Comparison of ENCODE assay signal across 9 cellular contexts in genomic region chr11:75873417-75874148, GRCh38. TPM values are rescaled to one million over a fixed set of nuclear protein-coding genes. Genes with fewer than 3 reads are reported as not detected.
DNase-seq lines count a peak whose midpoint lies in the region; ATAC-seq and TF ChIP-seq lines count a peak whose summit lies in the region.
"Had no signal": no experiment of that assay in that cellular context is flagged by ENCODE, and none has a peak within 500 bp of the region (broad histone marks: within the 10 kb centered on the region; RNA-seq: fewer than 3 reads in every experiment).

No MANE protein-coding gene starts in this region.

- no peak overlapping the region for H3K4me2 ChIP-seq in neural progenitor cell

- no peak overlapping the region for H3K4me3 Mint-ChIP-seq in neural progenitor cell

- H3K36me3 ChIP-seq in neural progenitor cell = no peaks in the 10 kb centered on the region

- H3K9me3 Mint-ChIP-seq in neural progenitor cell = no peaks in the 10 kb centered on the region

- H2AFZ ChIP-seq in neural progenitor cell (replicated peaks) = no peak overlapping the region

- DNase-seq in NOMO-1 treated with dmso at 0.1 percent for 144 hours (lab: John Stamatoyannopoulos, UW; ENCODE audit: unreplicated experiment) (peak; percentile 51), neural progenitor cell (ENCODE audit: low spot score) (peak; percentile 24), NCI-H2029 (lab: John Stamatoyannopoulos, UW) (no peak)
- no peak for DNase-seq in stimulated activated naive CD4-positive, alpha-beta T cell (lab: John Stamatoyannopoulos, UW)
- DNase-seq in activated CD4-positive, alpha-beta T cell treated with anti-CD3 and anti-CD28 coated beads, Interleukin-2, amount 50 U/mL, for 1 hour = no peak
- DNase-seq in stimulated activated CD8-positive, alpha-beta memory T cell treated with anti-CD3 and anti-CD28 coated beads, Interleukin-4, amount 100 ng/mL, for 48 hours = no peak
- DNase-seq: IMR-90 had no signal

- no peaks in the 10 kb centered on the region for H3K27me3 ChIP-seq in neural progenitor cell

- no peaks in the 10 kb centered on the region for H3K9me3 ChIP-seq in neural progenitor cell (ENCODE audit: low read depth)

- peaks cover 23% of the 10 kb centered on the region for H3K4me1 Mint-ChIP-seq in neural progenitor cell

- H4K20me1 ChIP-seq in neural progenitor cell (ENCODE audit: low read depth) = peaks cover 4% of the 10 kb centered on the region

- peaks cover 33% of the 10 kb centered on the region for H3K4me1 ChIP-seq in neural progenitor cell

- H3K79me2 ChIP-seq in neural progenitor cell (ENCODE audit: low read depth) = no peaks in the 10 kb centered on the region

- peaks cover 2% of the 10 kb centered on the region for H3K27me3 Mint-ChIP-seq in neural progenitor cell (ENCODE audit: insufficient read depth, low read depth)

- no peak for TF ChIP-seq CTCF in neural progenitor cell (IDR thresholded peaks at IDR 0.05)

- peaks cover 12% of the 10 kb centered on the region for H3F3A ChIP-seq in neural progenitor cell (ENCODE audit: low read depth)

- H3K27ac ChIP-seq in neural progenitor cell = no peak overlapping the region

- no peaks in the 10 kb centered on the region for H3K36me3 Mint-ChIP-seq in neural progenitor cell

- no peak overlapping the region for H3K9ac ChIP-seq in neural progenitor cell

- peak overlapping the region; percentile 2 for H3K27ac Mint-ChIP-seq in neural progenitor cell

- no peak overlapping the region for H3K4me3 ChIP-seq in neural progenitor cell

- ATAC-seq in GM19025 (IDR thresholded peaks at IDR 0.05; ENCODE audit: low read depth, unreplicated experiment) = peak; percentile 58
- ATAC-seq in HG02642 (IDR thresholded peaks at IDR 0.05; ENCODE audit: poor library complexity, unreplicated experiment) = peak; percentile 72

RNA-seq across cellular contexts. Expression of gene UVRAG, which starts 58.6 kb away (rescaled TPM):
- total RNA-seq in neural progenitor cell (ENCODE audit: low replicate concordance) = 30.6 and 34.0 TPM in 2 replicates

Comparison
In these comparisons a context has a peak if more than half of its experiments do, and no peak if none do; other contexts are left out.
1. DNase-seq: peak in NOMO-1 treated with dmso at 0.1 percent for 144 hours (single experiment) and neural progenitor cell (single experiment); none in stimulated activated naive CD4-positive, alpha-beta T cell (0 of 6), NCI-H2029 (single experiment), activated CD4-positive, alpha-beta T cell treated with anti-CD3 and anti-CD28 coated beads, Interleukin-2, amount 50 U/mL, for 1 hour (single experiment) and stimulated activated CD8-positive, alpha-beta memory T cell treated with anti-CD3 and anti-CD28 coated beads, Interleukin-4, amount 100 ng/mL, for 48 hours (single experiment).